12 cellular contexts compared by ENCODE assay signal in genomic region chr15:74817370-74817737, GRCh38. TPM values are rescaled to one million over a fixed set of nuclear protein-coding genes. Genes with fewer than 3 reads are reported as not detected.
DNase-seq lines count a peak whose midpoint lies in the region; ATAC-seq, FAIRE-seq and TF ChIP-seq lines count a peak whose summit lies in the region.
"Had no signal": no experiment of that assay in that cellular context is flagged by ENCODE, and none has a peak within 500 bp of the region (broad histone marks: within the 10 kb centered on the region; RNA-seq: fewer than 3 reads in every experiment).

No MANE protein-coding gene starts in this region.

- no peaks in the 10 kb centered on the region for H3K9me3 ChIP-seq in Karpas-422 (ENCODE audit: low read length)

- H3K9me2 ChIP-seq in Karpas-422 (replicated peaks; ENCODE audit: insufficient read depth, low read length) = no peaks in the 10 kb centered on the region

- peak; percentile 87 for FAIRE-seq in bronchial epithelial cell (lab: Jason Lieb, UNC)

- H3K79me2 ChIP-seq in Karpas-422 (ENCODE audit: low read length) = peaks cover 14% of the 10 kb centered on the region

- H3K36me3 ChIP-seq in Karpas-422 (ENCODE audit: insufficient read depth, low read length) (no peaks in the 10 kb centered on the region), bronchial epithelial cell (ENCODE audit: control insufficient read depth, insufficient read depth, low read length) (no peaks in the 10 kb centered on the region)

- H3K4me2 ChIP-seq in Karpas-422 (ENCODE audit: low read depth, low read length, poor library complexity, severe bottlenecking) = no peak overlapping the region

- TF ChIP-seq CTCF in bronchial epithelial cell (IDR thresholded peaks at IDR 0.05; ENCODE audit: insufficient read depth, low read length, severe bottlenecking) = peak; percentile 58

- H3K9ac ChIP-seq in Karpas-422 (ENCODE audit: low read length) = no peak overlapping the region

- DNase-seq in AG08396 (ENCODE audit: low spot score) = peak; percentile 48
- DNase-seq in Karpas-422 = no peak
- peak; percentile 74 for DNase-seq in bronchial epithelial cell (ENCODE audit: low read depth)
- no peak for DNase-seq in left lobe of liver (ENCODE audit: low spot score)
- DNase-seq in cerebellar nuclear complex (lab: John Stamatoyannopoulos, UW) = no peak
- no peak for DNase-seq in effector CD4-positive, alpha-beta T cell
- no peak for DNase-seq in AML-193 (lab: John Stamatoyannopoulos, UW)
- DNase-seq: activated naive CD8-positive, alpha-beta T cell treated with anti-CD3 and anti-CD28 coated beads, Interleukin-2, amount 10 ng/mL, durations not matched to agents 7 days and 5 days; GF-D8; stimulated activated naive B cell treated with anti-CD40 and anti-IgM and Interleukin-4, amounts not matched to agents 10 μg/mL and 1 μg/mL and 100 μg/mL, for 72 hours had no signal

- H3K4me1 ChIP-seq in Karpas-422 (ENCODE audit: low read length) = peaks cover 40% of the 10 kb centered on the region

- H4K20me1 ChIP-seq in Karpas-422 (ENCODE audit: insufficient read depth, low read depth, low read length) = no peaks in the 10 kb centered on the region; the same call in 1 of the 2 replicates

- 0 out of 2 replicates have a peak overlapping the region, but pooled peaks have one; percentile 42 for H3K27ac ChIP-seq in Karpas-422 (ENCODE audit: low read length)

- H3K27me3 ChIP-seq in Karpas-422 (ENCODE audit: low read length) = no peaks in the 10 kb centered on the region
- no peaks in the 10 kb centered on the region for H3K27me3 ChIP-seq in bronchial epithelial cell (ENCODE audit: control insufficient read depth, insufficient read depth, low read length)

- ATAC-seq in left lobe of liver (peak; percentile 79), HG03095 (IDR thresholded peaks at IDR 0.05; ENCODE audit: unreplicated experiment) (no peak)
- ATAC-seq: stimulated activated naive B cell treated with anti-CD40 and anti-IgM and Interleukin-4, amounts not matched to agents 10 μg/mL and 1 μg/mL and 100 μg/mL, for 72 hours had no signal

- H2AFZ ChIP-seq in Karpas-422 (ENCODE audit: low read length) = no peak overlapping the region

- no peak overlapping the region for H3K4me3 ChIP-seq in Karpas-422 (ENCODE audit: low read length)
- no peak overlapping the region for H3K4me3 ChIP-seq in bronchial epithelial cell (ENCODE audit: low read depth, low read length)

RNA-seq across cellular contexts. Expression of gene LMAN1L, which starts 4.7 kb away (rescaled TPM):
- total RNA-seq in Karpas-422 (2014; rRNA removed; shearing (Covaris generic); ENCODE audit: low replicate concordance) = 3.3 and 4.3 TPM in 2 replicates
- under 0.01 TPM in 1 of 2 replicates, not detected in the other for total RNA-seq in bronchial epithelial cell
- total RNA-seq in left lobe of liver = not detected

RNA-seq across cellular contexts. Expression of gene CPLX3, which starts 9.1 kb away (rescaled TPM):
- total RNA-seq in Karpas-422 (2014; rRNA removed; shearing (Covaris generic); ENCODE audit: low replicate concordance) = 5.2 and 7.3 TPM in 2 replicates
- total RNA-seq in bronchial epithelial cell = not detected in 2 replicates
- not detected for total RNA-seq in left lobe of liver
- total RNA-seq: mononuclear cell had no signal

RNA-seq across cellular contexts. Expression of gene ULK3, which starts 25.6 kb away (rescaled TPM):
- 87.3 and 89.6 TPM in 2 replicates for total RNA-seq in Karpas-422 (2014; rRNA removed; shearing (Covaris generic); ENCODE audit: low replicate concordance)
- total RNA-seq in bronchial epithelial cell = 17.4 and 23.6 TPM in 2 replicates
- total RNA-seq in left lobe of liver = 23.8 TPM

RNA-seq across cellular contexts. Expression of gene CSK, which starts 35.5 kb away (rescaled TPM):
- 172 and 306 TPM in 2 replicates for total RNA-seq in Karpas-422 (2014; rRNA removed; shearing (Covaris generic); ENCODE audit: low replicate concordance)
- total RNA-seq in bronchial epithelial cell (28.9 and 29.2 TPM in 2 replicates), left lobe of liver (32.7 TPM)

RNA-seq across cellular contexts. Expression of gene SCAMP2, which starts 55.8 kb away (rescaled TPM):
- 37.1 and 54.9 TPM in 2 replicates for total RNA-seq in Karpas-422 (2014; rRNA removed; shearing (Covaris generic); ENCODE audit: low replicate concordance)
- total RNA-seq in bronchial epithelial cell = 20.5 and 30.7 TPM in 2 replicates
- total RNA-seq in left lobe of liver = 36.1 TPM

Comparison
In these comparisons a context has a peak if more than half of its experiments do, and no peak if none do; other contexts are left out.
1. DNase-seq: peak in AG08396 (single experiment) and bronchial epithelial cell (single experiment); none in Karpas-422 (single experiment), left lobe of liver (single experiment), cerebellar nuclear complex (0 of 2), effector CD4-positive, alpha-beta T cell (single experiment) and AML-193 (0 of 2).